In genomic region chr2:241511091-241511741, GRCh38 we compare ENCODE assay signal across 1 cellular context.
TF ChIP-seq lines count a peak whose summit lies in the region.

No MANE protein-coding gene starts in this region.

TF ChIP-seq in GM12878, 131 proteins besides CTCF, POLR2A, EP300 and RAD21:
- TF ChIP-seq IRF3 (IDR thresholded peaks at IDR 0.05) (no peak), SKIL (IDR thresholded peaks at IDR 0.05; ENCODE audit: low read depth, poor library complexity, severe bottlenecking) (no peak), CBX3 (IDR thresholded peaks at IDR 0.05; ENCODE audit: borderline replicate concordance, low read depth) (no peak), HSF1 (IDR thresholded peaks at IDR 0.05; ENCODE audit: low read depth, low read length) (no peak), SIX5 (IDR thresholded peaks at IDR 0.05; ENCODE audit: low read depth, low read length, severe bottlenecking) (no peak), ESRRA (IDR thresholded peaks at IDR 0.05; ENCODE audit: low read length) (no peak), NR2C1 (IDR thresholded peaks at IDR 0.05) (no peak), MLLT1 (IDR thresholded peaks at IDR 0.05) (no peak), ZNF274 (IDR thresholded peaks at IDR 0.05; ENCODE audit: insufficient read depth, insufficient read length) (no peak), USF2 (IDR thresholded peaks at IDR 0.05; ENCODE audit: borderline replicate concordance, low read depth, low read length) (no peak), MTA2 (IDR thresholded peaks at IDR 0.05; ENCODE audit: low read depth) (no peak), NFXL1 (IDR thresholded peaks at IDR 0.05; ENCODE audit: borderline replicate concordance) (no peak)
